ENCODE assay signal across 16 cellular contexts in the genomic region with DNA sequence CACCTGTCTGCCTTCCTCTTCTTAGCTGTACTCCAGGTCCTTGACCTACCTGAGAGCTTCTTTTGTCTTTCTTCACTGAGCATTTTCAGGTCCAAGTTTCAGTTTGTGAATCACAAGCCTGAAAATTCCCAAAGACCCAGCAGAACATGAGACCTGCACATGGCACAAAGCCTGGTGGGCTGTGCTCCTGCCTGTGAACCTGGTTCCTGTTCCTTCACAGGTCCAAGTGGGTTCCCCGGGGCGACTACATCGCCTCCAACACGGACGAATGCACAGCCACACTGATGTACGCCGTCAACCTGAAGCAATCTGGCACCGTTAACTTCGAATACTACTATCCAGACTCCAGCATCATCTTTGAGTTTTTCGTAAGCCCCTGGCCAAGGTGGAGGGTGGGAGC. TPM values are rescaled to one million over a fixed set of nuclear protein-coding genes. Genes with fewer than 3 reads are reported as not detected.
A peak's percentile ranks its signal among the peaks of the same experiment; 100 is the strongest.
DNase-seq lines count a peak whose midpoint lies in the region; ATAC-seq lines count a peak whose summit lies in the region.
"Had no signal": no experiment of that assay in that cellular context is flagged by ENCODE, and none has a peak within 500 bp of the region (broad histone marks: within the 10 kb centered on the region; RNA-seq: fewer than 3 reads in every experiment).

No MANE protein-coding gene starts in this region.

- peak overlapping the region; percentile 11 for H3K27ac ChIP-seq in angular gyrus (ENCODE audit: low read depth, low read length)
- H3K27ac ChIP-seq: C4-2B, GM23248, HL-60 had no signal

- DNase-seq in left colon (no peak), SHP77 (lab: John Stamatoyannopoulos, UW) (no peak), NCI-H1105 (lab: John Stamatoyannopoulos, UW) (no peak)
- DNase-seq in stimulated activated naive B cell treated with anti-CD40 and anti-IgM and Interleukin-4, amounts not matched to agents 10 μg/mL and 1 μg/mL and 100 μg/mL, for 72 hours, result no peak
- DNase-seq in activated naive CD4-positive, alpha-beta T cell (lab: John Stamatoyannopoulos, UW), result no peak
- DNase-seq: ACHN; AML-193; Caco-2; CD4-positive, alpha-beta T cell; DMS153; DMS79; GDM1; GM23248 had no signal

- no peaks in the 10 kb centered on the region for H3K4me1 Mint-ChIP-seq in stimulated activated naive B cell treated with anti-CD40 and anti-IgM and Interleukin-4, amounts not matched to agents 10 μg/mL and 1 μg/mL and 100 μg/mL, for 72 hours

- peak overlapping the region; percentile 9 for H3K27ac Mint-ChIP-seq in stimulated activated naive B cell treated with anti-CD40 and anti-IgM and Interleukin-4, amounts not matched to agents 10 μg/mL and 1 μg/mL and 100 μg/mL, for 72 hours
- H3K27ac Mint-ChIP-seq: CD4-positive, alpha-beta T cell had no signal

- H3K27me3 Mint-ChIP-seq in stimulated activated naive B cell treated with anti-CD40 and anti-IgM and Interleukin-4, amounts not matched to agents 10 μg/mL and 1 μg/mL and 100 μg/mL, for 72 hours, result peaks cover 19 to 21% of the 10 kb centered on the region in 2 donors
- H3K27me3 Mint-ChIP-seq: CD4-positive, alpha-beta T cell had no signal

- no peak overlapping the region for H3K4me3 Mint-ChIP-seq in stimulated activated naive B cell treated with anti-CD40 and anti-IgM and Interleukin-4, amounts not matched to agents 10 μg/mL and 1 μg/mL and 100 μg/mL, for 72 hours
- H3K4me3 Mint-ChIP-seq: CD4-positive, alpha-beta T cell had no signal

- no peaks in the 10 kb centered on the region for H3K9me3 Mint-ChIP-seq in stimulated activated naive B cell treated with anti-CD40 and anti-IgM and Interleukin-4, amounts not matched to agents 10 μg/mL and 1 μg/mL and 100 μg/mL, for 72 hours
- H3K9me3 Mint-ChIP-seq: CD4-positive, alpha-beta T cell had no signal

- intact Hi-C loops in left colon (cut with DNase I, micrococcal nuclease), result no loop called here

- no peaks in the 10 kb centered on the region for H3K36me3 Mint-ChIP-seq in stimulated activated naive B cell treated with anti-CD40 and anti-IgM and Interleukin-4, amounts not matched to agents 10 μg/mL and 1 μg/mL and 100 μg/mL, for 72 hours

- ATAC-seq in left colon, result peak; percentile 14
- no peak for ATAC-seq in stimulated activated naive B cell treated with anti-CD40 and anti-IgM and Interleukin-4, amounts not matched to agents 10 μg/mL and 1 μg/mL and 100 μg/mL, for 72 hours (replicated peaks)

RNA-seq across cellular contexts. Expression of a gene that starts 42.1 kb away (rescaled TPM):
- total RNA-seq in left colon, result 100 to 1,000 TPM; 117 to 155 TPM

RNA-seq across cellular contexts. Expression of a gene that starts 57.7 kb away (rescaled TPM):
- 100 to 1,000 TPM in 1 of 2 donors, 10 to 100 TPM in 1; 96.7 to 121 TPM for total RNA-seq in left colon
